1 cellular context compared by ENCODE assay signal in the genomic region with DNA sequence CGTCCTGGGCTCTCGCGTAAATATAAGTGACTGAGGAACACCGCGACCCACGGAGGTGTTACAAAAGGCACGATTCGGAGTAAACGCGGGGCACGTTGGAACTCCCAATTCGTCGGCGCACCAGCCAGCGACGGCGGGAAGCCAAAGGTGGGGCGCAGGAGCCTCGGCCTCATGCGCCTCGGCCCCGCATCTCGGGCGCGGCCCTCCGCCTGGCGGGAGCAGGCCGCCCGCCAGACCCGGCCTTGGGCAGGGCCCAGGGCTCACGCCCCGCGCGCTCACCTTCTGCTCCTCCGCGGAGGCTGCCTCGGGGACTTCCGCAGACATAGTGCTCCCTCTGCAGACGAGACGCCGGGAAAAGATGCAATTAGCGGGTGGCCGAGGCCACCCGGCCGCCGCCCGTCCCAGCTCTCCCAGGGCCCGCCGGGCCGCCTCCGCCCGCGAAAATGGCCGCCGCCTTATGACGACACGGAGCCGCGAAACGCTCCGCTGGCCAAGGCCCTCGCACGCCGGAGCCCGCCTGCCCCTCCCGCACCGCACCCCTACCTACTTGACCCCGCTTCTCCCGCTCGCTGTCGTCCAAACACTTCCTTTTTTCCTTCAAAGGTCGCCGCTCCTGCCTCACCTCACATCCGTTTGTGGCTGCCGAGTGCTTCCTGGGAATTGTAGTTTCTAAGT.
TF ChIP-seq lines count a peak whose summit lies in the region.

Gene ARPP19 (minus strand): TSS at position 462 of the 675 bp plus-strand sequence. CDS start 138 bp downstream, at position 324.

TF ChIP-seq in HepG2, 621 proteins besides CTCF, POLR2A, EP300 and RAD21 (continued from another document and continues in another):
- TF ChIP-seq ZNF362 (CRISPR knock-in tag; IDR thresholded peaks at IDR 0.05; ENCODE audit: borderline replicate concordance) (no peak; the same call in 1 of the 2 replicates), NFYB (CRISPR knock-in tag; IDR thresholded peaks at IDR 0.05) (peak; percentile 31; the same call in 1 of the 2 replicates), HIVEP1 (CRISPR knock-in tag; IDR thresholded peaks at IDR 0.05) (no peak; the same call in 1 of the 2 replicates), KIAA2018 (CRISPR knock-in tag; IDR thresholded peaks at IDR 0.05; ENCODE audit: borderline replicate concordance) (no peak), ZC3H13 (CRISPR knock-in tag; IDR thresholded peaks at IDR 0.05) (no peak), ZNF282 (IDR thresholded peaks at IDR 0.05; ENCODE audit: partially characterized antibody) (no peak), ZNF263 (CRISPR knock-in tag; IDR thresholded peaks at IDR 0.05) (peak; percentile 91), TFDP1 (CRISPR knock-in tag; IDR thresholded peaks at IDR 0.05; ENCODE audit: borderline replicate concordance) (peak; percentile 98), GATAD2A (CRISPR knock-in tag; IDR thresholded peaks at IDR 0.05) (peak; percentile 48), ZNF512 (CRISPR knock-in tag; IDR thresholded peaks at IDR 0.05) (no peak), MBD4 (IDR thresholded peaks at IDR 0.05; ENCODE audit: borderline replicate concordance, low read length) (no peak), ZNF558 (CRISPR knock-in tag; IDR thresholded peaks at IDR 0.05; ENCODE audit: borderline replicate concordance) (no peak), ZNF850 (CRISPR knock-in tag; conservative IDR thresholded peaks at IDR 0.05) (no peak), NONO (IDR thresholded peaks at IDR 0.05) (no peak), NONO (CRISPR knock-in tag; conservative IDR thresholded peaks at IDR 0.05) (peak; percentile 81), ZSCAN22 (CRISPR knock-in tag; IDR thresholded peaks at IDR 0.05) (no peak), HOXD1 (CRISPR knock-in tag; IDR thresholded peaks at IDR 0.05) (peak; percentile 94), KLF12 (CRISPR knock-in tag; IDR thresholded peaks at IDR 0.05; ENCODE audit: borderline replicate concordance) (peak; percentile 83)
- TF ChIP-seq, protein P1, sequence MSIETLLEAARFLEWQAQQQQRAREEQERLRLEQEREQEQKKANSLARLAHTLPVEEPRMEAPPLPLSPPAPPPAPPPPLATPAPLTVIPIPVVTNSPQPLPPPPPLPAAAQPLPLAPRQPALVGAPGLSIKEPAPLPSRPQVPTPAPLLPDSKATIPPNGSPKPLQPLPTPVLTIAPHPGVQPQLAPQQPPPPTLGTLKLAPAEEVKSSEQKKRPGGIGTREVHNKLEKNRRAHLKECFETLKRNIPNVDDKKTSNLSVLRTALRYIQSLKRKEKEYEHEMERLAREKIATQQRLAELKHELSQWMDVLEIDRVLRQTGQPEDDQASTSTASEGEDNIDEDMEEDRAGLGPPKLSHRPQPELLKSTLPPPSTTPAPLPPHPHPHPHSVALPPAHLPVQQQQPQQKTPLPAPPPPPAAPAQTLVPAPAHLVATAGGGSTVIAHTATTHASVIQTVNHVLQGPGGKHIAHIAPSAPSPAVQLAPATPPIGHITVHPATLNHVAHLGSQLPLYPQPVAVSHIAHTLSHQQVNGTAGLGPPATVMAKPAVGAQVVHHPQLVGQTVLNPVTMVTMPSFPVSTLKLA (IDR thresholded peaks at IDR 0.05), result peak; percentile 52; the same call in 1 of the 2 replicates
- TF ChIP-seq, protein P2, sequence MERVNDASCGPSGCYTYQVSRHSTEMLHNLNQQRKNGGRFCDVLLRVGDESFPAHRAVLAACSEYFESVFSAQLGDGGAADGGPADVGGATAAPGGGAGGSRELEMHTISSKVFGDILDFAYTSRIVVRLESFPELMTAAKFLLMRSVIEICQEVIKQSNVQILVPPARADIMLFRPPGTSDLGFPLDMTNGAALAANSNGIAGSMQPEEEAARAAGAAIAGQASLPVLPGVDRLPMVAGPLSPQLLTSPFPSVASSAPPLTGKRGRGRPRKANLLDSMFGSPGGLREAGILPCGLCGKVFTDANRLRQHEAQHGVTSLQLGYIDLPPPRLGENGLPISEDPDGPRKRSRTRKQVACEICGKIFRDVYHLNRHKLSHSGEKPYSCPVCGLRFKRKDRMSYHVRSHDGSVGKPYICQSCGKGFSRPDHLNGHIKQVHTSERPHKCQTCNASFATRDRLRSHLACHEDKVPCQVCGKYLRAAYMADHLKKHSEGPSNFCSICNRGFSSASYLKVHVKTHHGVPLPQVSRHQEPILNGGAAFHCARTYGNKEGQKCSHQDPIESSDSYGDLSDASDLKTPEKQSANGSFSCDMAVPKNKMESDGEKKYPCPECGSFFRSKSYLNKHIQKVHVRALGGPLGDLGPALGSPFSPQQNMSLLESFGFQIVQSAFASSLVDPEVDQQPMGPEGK (CRISPR knock-in tag; IDR thresholded peaks at IDR 0.05), result peak; percentile 94
- TF ChIP-seq, protein P3, sequence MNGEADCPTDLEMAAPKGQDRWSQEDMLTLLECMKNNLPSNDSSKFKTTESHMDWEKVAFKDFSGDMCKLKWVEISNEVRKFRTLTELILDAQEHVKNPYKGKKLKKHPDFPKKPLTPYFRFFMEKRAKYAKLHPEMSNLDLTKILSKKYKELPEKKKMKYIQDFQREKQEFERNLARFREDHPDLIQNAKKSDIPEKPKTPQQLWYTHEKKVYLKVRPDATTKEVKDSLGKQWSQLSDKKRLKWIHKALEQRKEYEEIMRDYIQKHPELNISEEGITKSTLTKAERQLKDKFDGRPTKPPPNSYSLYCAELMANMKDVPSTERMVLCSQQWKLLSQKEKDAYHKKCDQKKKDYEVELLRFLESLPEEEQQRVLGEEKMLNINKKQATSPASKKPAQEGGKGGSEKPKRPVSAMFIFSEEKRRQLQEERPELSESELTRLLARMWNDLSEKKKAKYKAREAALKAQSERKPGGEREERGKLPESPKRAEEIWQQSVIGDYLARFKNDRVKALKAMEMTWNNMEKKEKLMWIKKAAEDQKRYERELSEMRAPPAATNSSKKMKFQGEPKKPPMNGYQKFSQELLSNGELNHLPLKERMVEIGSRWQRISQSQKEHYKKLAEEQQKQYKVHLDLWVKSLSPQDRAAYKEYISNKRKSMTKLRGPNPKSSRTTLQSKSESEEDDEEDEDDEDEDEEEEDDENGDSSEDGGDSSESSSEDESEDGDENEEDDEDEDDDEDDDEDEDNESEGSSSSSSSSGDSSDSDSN (CRISPR knock-in tag; IDR thresholded peaks at IDR 0.05), result peak; percentile 79; the same call in 1 of the 2 replicates
- TF ChIP-seq, protein P4, sequence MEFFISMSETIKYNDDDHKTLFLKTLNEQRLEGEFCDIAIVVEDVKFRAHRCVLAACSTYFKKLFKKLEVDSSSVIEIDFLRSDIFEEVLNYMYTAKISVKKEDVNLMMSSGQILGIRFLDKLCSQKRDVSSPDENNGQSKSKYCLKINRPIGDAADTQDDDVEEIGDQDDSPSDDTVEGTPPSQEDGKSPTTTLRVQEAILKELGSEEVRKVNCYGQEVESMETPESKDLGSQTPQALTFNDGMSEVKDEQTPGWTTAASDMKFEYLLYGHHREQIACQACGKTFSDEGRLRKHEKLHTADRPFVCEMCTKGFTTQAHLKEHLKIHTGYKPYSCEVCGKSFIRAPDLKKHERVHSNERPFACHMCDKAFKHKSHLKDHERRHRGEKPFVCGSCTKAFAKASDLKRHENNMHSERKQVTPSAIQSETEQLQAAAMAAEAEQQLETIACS (CRISPR knock-in tag; IDR thresholded peaks at IDR 0.05), result peak; percentile 57
- TF ChIP-seq, protein P5, sequence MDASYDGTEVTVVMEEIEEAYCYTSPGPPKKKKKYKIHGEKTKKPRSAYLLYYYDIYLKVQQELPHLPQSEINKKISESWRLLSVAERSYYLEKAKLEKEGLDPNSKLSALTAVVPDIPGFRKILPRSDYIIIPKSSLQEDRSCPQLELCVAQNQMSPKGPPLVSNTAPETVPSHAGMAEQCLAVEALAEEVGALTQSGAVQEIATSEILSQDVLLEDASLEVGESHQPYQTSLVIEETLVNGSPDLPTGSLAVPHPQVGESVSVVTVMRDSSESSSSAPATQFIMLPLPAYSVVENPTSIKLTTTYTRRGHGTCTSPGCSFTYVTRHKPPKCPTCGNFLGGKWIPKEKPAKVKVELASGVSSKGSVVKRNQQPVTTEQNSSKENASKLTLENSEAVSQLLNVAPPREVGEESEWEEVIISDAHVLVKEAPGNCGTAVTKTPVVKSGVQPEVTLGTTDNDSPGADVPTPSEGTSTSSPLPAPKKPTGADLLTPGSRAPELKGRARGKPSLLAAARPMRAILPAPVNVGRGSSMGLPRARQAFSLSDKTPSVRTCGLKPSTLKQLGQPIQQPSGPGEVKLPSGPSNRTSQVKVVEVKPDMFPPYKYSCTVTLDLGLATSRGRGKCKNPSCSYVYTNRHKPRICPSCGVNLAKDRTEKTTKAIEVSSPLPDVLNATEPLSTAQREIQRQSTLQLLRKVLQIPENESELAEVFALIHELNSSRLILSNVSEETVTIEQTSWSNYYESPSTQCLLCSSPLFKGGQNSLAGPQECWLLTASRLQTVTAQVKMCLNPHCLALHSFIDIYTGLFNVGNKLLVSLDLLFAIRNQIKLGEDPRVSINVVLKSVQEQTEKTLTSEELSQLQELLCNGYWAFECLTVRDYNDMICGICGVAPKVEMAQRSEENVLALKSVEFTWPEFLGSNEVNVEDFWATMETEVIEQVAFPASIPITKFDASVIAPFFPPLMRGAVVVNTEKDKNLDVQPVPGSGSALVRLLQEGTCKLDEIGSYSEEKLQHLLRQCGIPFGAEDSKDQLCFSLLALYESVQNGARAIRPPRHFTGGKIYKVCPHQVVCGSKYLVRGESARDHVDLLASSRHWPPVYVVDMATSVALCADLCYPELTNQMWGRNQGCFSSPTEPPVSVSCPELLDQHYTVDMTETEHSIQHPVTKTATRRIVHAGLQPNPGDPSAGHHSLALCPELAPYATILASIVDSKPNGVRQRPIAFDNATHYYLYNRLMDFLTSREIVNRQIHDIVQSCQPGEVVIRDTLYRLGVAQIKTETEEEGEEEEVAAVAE (CRISPR knock-in tag; IDR thresholded peaks at IDR 0.05; ENCODE audit: borderline replicate concordance), result peak; percentile 90; the same call in 1 of the 2 replicates
